ENCODE assay signal across 20 cellular contexts in genomic region chr5:180174587-180174972, GRCh38. TPM values are rescaled to one million over a fixed set of nuclear protein-coding genes. Genes with fewer than 3 reads are reported as not detected.
"Had no signal": no experiment of that assay in that cellular context is flagged by ENCODE, and none has a peak within 500 bp of the region (broad histone marks: within the 10 kb centered on the region; RNA-seq: fewer than 3 reads in every experiment).

No MANE protein-coding gene starts in this region.

- H3K27me3 Mint-ChIP-seq: stimulated activated naive CD8-positive, alpha-beta T cell treated with anti-CD3 and anti-CD28 coated beads, Interleukin-15, Interleukin-2, amounts not matched to agents 100 ng/mL and 50 ng/mL, for 24 hours had no signal

- H3K36me3 Mint-ChIP-seq: activated naive CD4-positive, alpha-beta T cell treated with anti-CD3 and anti-CD28 coated beads, Interleukin-2, amount 50 U/mL, for 72 hours; WTC11 had no signal

- DNase-seq: activated T-cell treated with anti-CD3 and anti-CD28 coated beads, Interleukin-2, amount 50 U/mL, for 1 hour; adrenal gland; effector memory CD8-positive, alpha-beta T cell; left ventricle myocardium superior; stimulated activated CD4-positive, alpha-beta T cell treated with anti-CD3 and anti-CD28 coated beads, Interleukin-12 subunit alpha, Interleukin-12 subunit beta, amount 100 ng/mL, for 4 hours; stimulated activated CD4-positive, alpha-beta T cell treated with anti-CD3 and anti-CD28 coated beads, Interleukin-4, amount 100 ng/mL, for 4 hours; T1000; trophoblast cell; uterus had no signal

- H3K27me3 ChIP-seq: adrenal gland, cardiac muscle cell, right atrium auricular region, uterus had no signal

- H3K9me3 Mint-ChIP-seq: activated naive CD4-positive, alpha-beta T cell treated with anti-CD3 and anti-CD28 coated beads, Interleukin-2, amount 50 U/mL, for 72 hours; effector memory CD8-positive, alpha-beta T cell; stimulated activated naive CD8-positive, alpha-beta T cell treated with anti-CD3 and anti-CD28 coated beads, Interleukin-15, Interleukin-2, amounts not matched to agents 100 ng/mL and 50 ng/mL, for 24 hours; T-helper 1 cell treated with Interleukin-12 subunit alpha and Interleukin-12 subunit beta and Interleukin-4 antibody, amounts not matched to agents 30 μg/mL and 1 μg/mL, for 36 hours; WTC11 had no signal

- H3K4me3 Mint-ChIP-seq: effector memory CD8-positive, alpha-beta T cell; stimulated activated naive CD8-positive, alpha-beta T cell treated with anti-CD3 and anti-CD28 coated beads, Interleukin-15, Interleukin-2, amounts not matched to agents 100 ng/mL and 50 ng/mL, for 24 hours; T-helper 1 cell treated with Interleukin-12 subunit alpha and Interleukin-12 subunit beta and Interleukin-4 antibody, amounts not matched to agents 30 μg/mL and 1 μg/mL, for 36 hours; WTC11 had no signal

- ATAC-seq: activated naive CD4-positive, alpha-beta T cell treated with anti-CD3 and anti-CD28 coated beads, Interleukin-2, amount 50 U/mL, for 72 hours; effector memory CD8-positive, alpha-beta T cell; esophagus mucosa; left ventricle myocardium superior; WTC11 had no signal

- H3K36me3 ChIP-seq: adrenal gland, cardiac muscle cell, prostate gland, right atrium auricular region, suprapubic skin, uterus had no signal

- H3K27ac Mint-ChIP-seq: effector memory CD8-positive, alpha-beta T cell; stimulated activated naive CD8-positive, alpha-beta T cell treated with anti-CD3 and anti-CD28 coated beads, Interleukin-15, Interleukin-2, amounts not matched to agents 100 ng/mL and 50 ng/mL, for 24 hours; T-helper 1 cell treated with Interleukin-12 subunit alpha and Interleukin-12 subunit beta and Interleukin-4 antibody, amounts not matched to agents 30 μg/mL and 1 μg/mL, for 36 hours; WTC11 had no signal

- H3K4me3 ChIP-seq: adrenal gland, cardiac muscle cell, prostate gland, right atrium auricular region, suprapubic skin, uterus had no signal

- H3K27ac ChIP-seq: adrenal gland, cardiac muscle cell, prostate gland, right atrium auricular region, suprapubic skin, uterus had no signal

- H3K4me1 ChIP-seq: prostate gland, uterus had no signal

- H3K9me3 ChIP-seq: adrenal gland, prostate gland, right atrium auricular region, suprapubic skin, uterus had no signal

RNA-seq across cellular contexts. Expression of gene RASGEF1C, which starts 34.4 kb away (rescaled TPM):
- total RNA-seq: activated naive CD4-positive, alpha-beta T cell treated with anti-CD3 and anti-CD28 coated beads, Interleukin-2, amount 50 U/mL, for 72 hours; dermis microvascular lymphatic vessel endothelial cell; endothelial cell of umbilical vein; esophagus mucosa had no signal
- polyA plus RNA-seq: endothelial cell of umbilical vein had no signal
